Comparison of ENCODE assay signal across 17 cellular contexts in the genomic region with DNA sequence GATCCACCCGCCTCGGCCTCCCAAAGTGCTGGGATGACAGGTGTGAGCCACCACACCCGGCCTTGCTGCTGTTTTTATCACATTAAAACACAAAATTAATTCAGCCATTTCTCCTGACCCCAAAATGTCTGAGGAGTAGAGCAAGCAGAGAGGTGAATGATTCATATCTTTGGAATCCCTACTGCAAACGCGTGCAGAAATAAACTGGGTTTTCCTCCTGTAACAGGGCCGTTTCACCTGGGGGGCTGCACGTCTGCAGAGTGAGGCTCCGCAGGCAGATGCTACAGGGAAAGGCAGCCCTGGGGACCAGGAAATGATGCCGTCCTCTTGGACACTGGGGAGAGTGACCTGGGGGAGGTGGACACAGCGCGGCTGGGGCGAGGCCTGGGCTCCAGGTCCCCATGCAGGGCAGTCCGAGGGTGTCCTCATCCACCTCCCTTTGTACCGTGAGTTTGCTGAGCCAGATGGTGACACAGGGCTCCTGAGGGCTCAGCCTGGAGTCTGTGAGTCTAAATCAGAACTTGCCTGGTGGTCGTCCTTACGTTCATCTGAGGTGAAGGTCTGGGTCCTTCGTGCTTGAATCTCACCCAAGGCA. TPM values are rescaled to one million over a fixed set of nuclear protein-coding genes. Genes with fewer than 3 reads are reported as not detected.
DNase-seq lines count a peak whose midpoint lies in the region; ATAC-seq, FAIRE-seq and TF ChIP-seq lines count a peak whose summit lies in the region.
"Had no signal": no experiment of that assay in that cellular context is flagged by ENCODE, and none has a peak within 500 bp of the region (broad histone marks: within the 10 kb centered on the region; RNA-seq: fewer than 3 reads in every experiment).

No MANE protein-coding gene starts in this region.

- no peaks in the 10 kb centered on the region for H3K36me3 ChIP-seq in astrocyte (ENCODE audit: insufficient read depth, low read length)
- H3K36me3 ChIP-seq in mesenchymal stem cell (ENCODE audit: control insufficient read depth in 1 of 2, insufficient read depth in 2 of 2, low read depth in 1 of 2, low read length in 2 of 2) = no peaks in the 10 kb centered on the region
- H3K36me3 ChIP-seq: esophagus muscularis mucosa had no signal

- peak overlapping the region; percentile 38 for H4K8ac ChIP-seq in mesenchymal stem cell (ENCODE audit: low read length)

- H3K27ac Mint-ChIP-seq in astrocyte (ENCODE audit: unreplicated experiment) = peak overlapping the region; percentile 84
- H3K27ac Mint-ChIP-seq: B cell; dendritic cell treated with granulocyte-macrophage colony-stimulating factor and Interleukin-4, amounts not matched to agents 40 ng/mL and 50 ng/mL, for 4 days; progenitor cell of endocrine pancreas; WTC11 had no signal

- H3K27me3 ChIP-seq in astrocyte (ENCODE audit: insufficient read depth, low read length) = peaks cover 16% of the 10 kb centered on the region
- peaks cover 38 to 53% of the 10 kb centered on the region in 2 experiments for H3K27me3 ChIP-seq in mesenchymal stem cell (ENCODE audit: control insufficient read depth in 1 of 2, insufficient read depth in 1 of 2, low read length in 2 of 2)

- no peak overlapping the region for H2BK5ac ChIP-seq in mesenchymal stem cell (ENCODE audit: low read depth, low read length, poor library complexity, severe bottlenecking)

- H3K9me3 Mint-ChIP-seq in astrocyte (ENCODE audit: unreplicated experiment) = no peaks in the 10 kb centered on the region

- no peak overlapping the region for H3K23ac ChIP-seq in mesenchymal stem cell (ENCODE audit: low read length in 2 of 2)

- peak overlapping the region; percentile 5 to 68 for H2BK12ac ChIP-seq in mesenchymal stem cell (ENCODE audit: low read length in 2 of 2)

- H3K4me1 Mint-ChIP-seq in astrocyte (ENCODE audit: low read depth, unreplicated experiment) = peaks cover 6% of the 10 kb centered on the region
- H3K4me1 Mint-ChIP-seq: B cell had no signal

- peaks cover 8% of the 10 kb centered on the region for H3K4me1 ChIP-seq in A549
- peaks cover 3% of the 10 kb centered on the region for H3K4me1 ChIP-seq in astrocyte (ENCODE audit: insufficient read depth, low read length)
- H3K4me1 ChIP-seq in mesenchymal stem cell (ENCODE audit: control insufficient read depth, insufficient read depth, low read depth, low read length) = peaks cover 24% of the 10 kb centered on the region
- H3K4me1 ChIP-seq: esophagus muscularis mucosa had no signal

- no peak overlapping the region for H3K4me3 Mint-ChIP-seq in astrocyte (ENCODE audit: unreplicated experiment)
- H3K4me3 Mint-ChIP-seq: B cell; dendritic cell treated with granulocyte-macrophage colony-stimulating factor and Interleukin-4, amounts not matched to agents 40 ng/mL and 50 ng/mL, for 4 days; WTC11 had no signal

- POLR2A ChIA-PET in A549 (lab: Yijun Ruan, JAX) = no interaction called here

- CTCF ChIA-PET in A549 (lab: Yijun Ruan, JAX) = no interaction called here

- no peak overlapping the region for H3K9ac ChIP-seq in astrocyte (ENCODE audit: low read length)
- H3K9ac ChIP-seq in mesenchymal stem cell (ENCODE audit: low read length) = no peak overlapping the region
- H3K9ac ChIP-seq: GM23248 had no signal

- ATAC-seq in A549 = peak in 1 of 2 experiments; percentile 52; a peak in 3 of 6 replicates
- ATAC-seq in GM21737 (IDR thresholded peaks at IDR 0.05; ENCODE audit: unreplicated experiment) = no peak
- ATAC-seq in GM19452 (IDR thresholded peaks at IDR 0.05; ENCODE audit: unreplicated experiment) = no peak
- no peak for ATAC-seq in HG03354 (IDR thresholded peaks at IDR 0.05; ENCODE audit: poor library complexity, severe bottlenecking, unreplicated experiment)
- ATAC-seq: WTC11 had no signal

- no peak overlapping the region for H2BK120ac ChIP-seq in mesenchymal stem cell (ENCODE audit: low read depth, low read length)

- no peak for TF ChIP-seq POLR2A in A549 (IDR thresholded peaks at IDR 0.05; ENCODE audit: low read length)

- DNase-seq in A549 (ENCODE audit: low read depth in 1 of 2, low spot score in 1 of 2) = no peak
- peak; percentile 48 for DNase-seq in ELR (ENCODE audit: low read depth)
- DNase-seq in astrocyte (ENCODE audit: low read depth) = no peak
- DNase-seq in mesenchymal stem cell = no peak
- no peak for DNase-seq in dermis blood vessel endothelial cell
- DNase-seq: activated gamma-delta T cell treated with Interleukin-2 at 50 U/mL for 16 hours, GM23248, NCI-H2029 treated with DMSO at 0.1 percent for 48 hours, NCI-H526 had no signal

- no peaks in the 10 kb centered on the region for H3K79me2 ChIP-seq in astrocyte (ENCODE audit: insufficient read depth, low read length)

- TF ChIP-seq EP300 in A549 (IDR thresholded peaks at IDR 0.05) = no peak

- H3K9me3 ChIP-seq in A549 (no peaks in the 10 kb centered on the region), astrocyte (ENCODE audit: insufficient read depth, low read depth, low read length) (peaks cover 4% of the 10 kb centered on the region), mesenchymal stem cell (ENCODE audit: control insufficient read depth, low read length) (peaks cover 11% of the 10 kb centered on the region)

- H3K4ac ChIP-seq in mesenchymal stem cell (ENCODE audit: low read depth in 1 of 2, low read length in 2 of 2) = peak overlapping the region in 1 of 2 experiments; percentile 37

- peaks cover 14% of the 10 kb centered on the region for H3K27me3 Mint-ChIP-seq in astrocyte (ENCODE audit: low read depth, unreplicated experiment)

- no peak overlapping the region for H2BK15ac ChIP-seq in mesenchymal stem cell (ENCODE audit: low read depth, poor library complexity, severe bottlenecking)

- WGBS in A549 (ENCODE audit: missing lambda C conversion rate) = 46% methylated on average over 12 of the region's 17 CpGs
- 54% methylated on average over 15 of the region's 17 CpGs for WGBS in mesenchymal stem cell

- no peaks in the 10 kb centered on the region for H3K36me3 Mint-ChIP-seq in astrocyte (ENCODE audit: low read depth, unreplicated experiment)

- no peak overlapping the region for H3K4me3 ChIP-seq in A549
- H3K4me3 ChIP-seq in astrocyte (ENCODE audit: insufficient read depth, low read depth, low read length) = no peak overlapping the region
- H3K4me3 ChIP-seq in mesenchymal stem cell (ENCODE audit: insufficient read depth in 1 of 2, low read depth in 1 of 2, low read length in 2 of 2) = no peak overlapping the region
- H3K4me3 ChIP-seq: esophagus muscularis mucosa, GM23248 had no signal

- FAIRE-seq in A549 (lab: Jason Lieb, UNC) = no peak
- FAIRE-seq in astrocyte (lab: Jason Lieb, UNC) = no peak

- no peaks in the 10 kb centered on the region for H4K20me1 ChIP-seq in astrocyte (ENCODE audit: insufficient read depth, low read length)

- H3K27ac ChIP-seq in A549 = peak overlapping the region in 1 of 2 experiments; percentile 71; a peak in 2 of 6 replicates
- H3K27ac ChIP-seq in astrocyte (ENCODE audit: low read depth, low read length) = no peak overlapping the region
- H3K27ac ChIP-seq in mesenchymal stem cell (ENCODE audit: low read length, poor library complexity, severe bottlenecking) = no peak overlapping the region
- H3K27ac ChIP-seq: esophagus muscularis mucosa, GM23248 had no signal

- no peak for TF ChIP-seq RAD21 in A549 (conservative IDR thresholded peaks at IDR 0.05 in 1 of 2, IDR thresholded peaks at IDR 0.05 in 1 of 2)

- no peak for TF ChIP-seq CTCF in A549 (IDR thresholded peaks at IDR 0.05)
- no peak for TF ChIP-seq CTCF in astrocyte (IDR thresholded peaks at IDR 0.05; ENCODE audit: insufficient read depth, low read depth, low read length)

- H4K91ac ChIP-seq in mesenchymal stem cell (ENCODE audit: low read length) = peak overlapping the region; percentile 18

- H3K4me2 ChIP-seq in A549 (peak overlapping the region; percentile 27; the same call in 1 of the 3 replicates), astrocyte (ENCODE audit: low read length) (peak overlapping the region; percentile 29), mesenchymal stem cell (ENCODE audit: low read length, poor library complexity, severe bottlenecking) (peak overlapping the region; percentile 10)

- H3K14ac ChIP-seq in mesenchymal stem cell (ENCODE audit: low read length in 2 of 2) = no peak overlapping the region

- H2AFZ ChIP-seq in astrocyte (ENCODE audit: low read depth, low read length) (no peak overlapping the region), mesenchymal stem cell (ENCODE audit: low read depth, low read length) (no peak overlapping the region)
- H2AFZ ChIP-seq: GM23248 had no signal

- H3K18ac ChIP-seq in mesenchymal stem cell (ENCODE audit: low read depth in 1 of 2, low read length in 2 of 2) = peak overlapping the region in 1 of 2 experiments; percentile 61

- no peaks in the 10 kb centered on the region for H3K79me1 ChIP-seq in mesenchymal stem cell (replicated peaks; ENCODE audit: low read length, poor library complexity, severe bottlenecking)

- no peak overlapping the region for H2AK5ac ChIP-seq in mesenchymal stem cell (ENCODE audit: low read length, severe bottlenecking)

TF ChIP-seq in A549, 52 proteins besides CTCF, POLR2A, EP300 and RAD21 (continues in another document):
- TF ChIP-seq ZC3H11A (IDR thresholded peaks at IDR 0.05) = no peak
- no peak for TF ChIP-seq HOXB13 (CRISPR knock-in tag; IDR thresholded peaks at IDR 0.05; ENCODE audit: low read depth)
- no peak for TF ChIP-seq ESRRA (IDR thresholded peaks at IDR 0.05; ENCODE audit: borderline replicate concordance, low read length)
- TF ChIP-seq, protein P1, sequence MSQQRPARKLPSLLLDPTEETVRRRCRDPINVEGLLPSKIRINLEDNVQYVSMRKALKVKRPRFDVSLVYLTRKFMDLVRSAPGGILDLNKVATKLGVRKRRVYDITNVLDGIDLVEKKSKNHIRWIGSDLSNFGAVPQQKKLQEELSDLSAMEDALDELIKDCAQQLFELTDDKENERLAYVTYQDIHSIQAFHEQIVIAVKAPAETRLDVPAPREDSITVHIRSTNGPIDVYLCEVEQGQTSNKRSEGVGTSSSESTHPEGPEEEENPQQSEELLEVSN (IDR thresholded peaks at IDR 0.05; ENCODE audit: borderline replicate concordance, low read depth) = no peak
- no peak for TF ChIP-seq ZNF302 (CRISPR knock-in tag; IDR thresholded peaks at IDR 0.05)
- no peak for TF ChIP-seq SREBF2 (IDR thresholded peaks at IDR 0.05)
- TF ChIP-seq ZSCAN20 (CRISPR knock-in tag; IDR thresholded peaks at IDR 0.05) = no peak
- TF ChIP-seq FOSL2 (IDR thresholded peaks at IDR 0.05) = no peak
- TF ChIP-seq FOSL2 (CRISPR knock-in tag; IDR thresholded peaks at IDR 0.05) = no peak
- TF ChIP-seq CHD4 (IDR thresholded peaks at IDR 0.05; ENCODE audit: borderline replicate concordance) = no peak
- TF ChIP-seq MAFK (IDR thresholded peaks at IDR 0.05; ENCODE audit: partially characterized antibody) = no peak

RNA-seq across cellular contexts. Expression of a gene that starts 41.9 kb away (rescaled TPM):
- polyA plus RNA-seq in A549 (2011; rRNA removed) (11.3 and 12.8 TPM in 2 replicates), A549 (2017; fragmentation: RNase III; extraction: RNeasy Plus Mini Kit Qiagen cat#74134 plus additional on column Dnase treatment) (14.2 to 16.3 TPM (median 14.9 TPM) in 3 replicates)
- 7.4 and 8.4 TPM in 2 replicates for polyA plus RNA-seq in A549 (2012; cell fraction: cytosol; rRNA removed)
- 8.7 and 12.6 TPM in 2 replicates for polyA plus RNA-seq in A549 (2012; cell fraction: nucleus; rRNA removed)
- polyA minus RNA-seq in A549 (2011; rRNA and poly(A)+ RNA removed) = 34.7 and 41.5 TPM in 2 replicates
- total RNA-seq in astrocyte (47.1 and 52.9 TPM in 2 replicates), dermis blood vessel endothelial cell (68.8 and 100 TPM in 2 replicates)
- 23.5 TPM for polyA plus RNA-seq in mesenchymal stem cell (2013, experiment 1 of 2)
- 22.9 TPM for polyA plus RNA-seq in mesenchymal stem cell (2013, experiment 2 of 2)
